Comparison of ENCODE assay signal across 22 cellular contexts in genomic region chr21:19049567-19049966, GRCh38.
"Had no signal": no experiment of that assay in that cellular context is flagged by ENCODE, and none has a peak within 500 bp of the region (broad histone marks: within the 10 kb centered on the region; RNA-seq: fewer than 3 reads in every experiment).

No MANE protein-coding gene starts in this region.

- H3K4me3 ChIP-seq: dorsolateral prefrontal cortex, left lung, prostate gland, right atrium auricular region, stomach, thyroid gland, vagina had no signal

- H3K27ac Mint-ChIP-seq: naive thymus-derived CD8-positive, alpha-beta T cell; nephron progenitor cell; stimulated activated effector memory CD8-positive, alpha-beta T cell treated with anti-CD3 and anti-CD28 coated beads, Interleukin-12 subunit alpha, Interleukin-12 subunit beta, amount 100 ng/mL, for 72 hours had no signal

- FAIRE-seq: frontal cortex, kidney had no signal

- H3K4me1 Mint-ChIP-seq: naive thymus-derived CD8-positive, alpha-beta T cell; stimulated activated effector memory CD8-positive, alpha-beta T cell treated with anti-CD3 and anti-CD28 coated beads, Interleukin-12 subunit alpha, Interleukin-12 subunit beta, amount 100 ng/mL, for 72 hours had no signal

- H3K36me3 Mint-ChIP-seq: naive thymus-derived CD8-positive, alpha-beta T cell; stimulated activated effector memory CD8-positive, alpha-beta T cell treated with anti-CD3 and anti-CD28 coated beads, Interleukin-12 subunit alpha, Interleukin-12 subunit beta, amount 100 ng/mL, for 72 hours had no signal

- H3K4me3 Mint-ChIP-seq: naive thymus-derived CD8-positive, alpha-beta T cell; nephron progenitor cell; stimulated activated effector memory CD8-positive, alpha-beta T cell treated with anti-CD3 and anti-CD28 coated beads, Interleukin-12 subunit alpha, Interleukin-12 subunit beta, amount 100 ng/mL, for 72 hours had no signal

- ATAC-seq: left lung; naive thymus-derived CD8-positive, alpha-beta T cell; sciatic nerve; stimulated activated effector memory CD8-positive, alpha-beta T cell treated with anti-CD3 and anti-CD28 coated beads, Interleukin-12 subunit alpha, Interleukin-12 subunit beta, amount 100 ng/mL, for 72 hours had no signal

- H3K4me1 ChIP-seq: left lung, prostate gland, right atrium auricular region, stomach, thyroid gland, vagina had no signal

- H3K9me3 ChIP-seq: prostate gland, thyroid gland, vagina had no signal

- H3K36me3 ChIP-seq: left lung, prostate gland, right atrium auricular region, stomach, thyroid gland, vagina had no signal

- H3K27me3 ChIP-seq: dorsolateral prefrontal cortex, left lung, right atrium auricular region, stomach, thyroid gland, vagina had no signal

- H3K27ac ChIP-seq: dorsolateral prefrontal cortex, left lung, prostate gland, right atrium auricular region, stomach, thyroid gland, vagina had no signal

- DNase-seq: dorsolateral prefrontal cortex; effector CD4-positive, alpha-beta T cell; head of caudate nucleus; kidney; left lung; mesenchymal stem cell; midbrain; naive thymus-derived CD8-positive, alpha-beta T cell; nephron progenitor cell; nucleus accumbens; stimulated activated CD4-positive, alpha-beta T cell treated with anti-CD3 and anti-CD28 coated beads, Interleukin-2, amount 100 ng/mL, for 24 hours; stimulated activated CD4-positive, alpha-beta T cell treated with anti-CD3 and anti-CD28 coated beads, Interleukin-4, amount 100 ng/mL, for 24 hours; stimulated activated naive CD4-positive, alpha-beta T cell treated with Interleukin-2 at 50 U/mL for 16 hours; stomach; thyroid gland; trophoblast cell had no signal

- H3K27me3 Mint-ChIP-seq: naive thymus-derived CD8-positive, alpha-beta T cell had no signal
